1 cellular context compared by ENCODE assay signal in genomic region chr2:3585239-3586109, GRCh38.
TF ChIP-seq lines count a peak whose summit lies in the region.

No MANE protein-coding gene starts in this region.

TF ChIP-seq in HepG2, 621 proteins besides CTCF, POLR2A, EP300 and RAD21 (continued from another document and continues in another):
- TF ChIP-seq DRAP1 (CRISPR knock-in tag; IDR thresholded peaks at IDR 0.05) (no peak), KLF15 (CRISPR knock-in tag; IDR thresholded peaks at IDR 0.05; ENCODE audit: borderline replicate concordance) (no peak), SPEN (CRISPR knock-in tag; IDR thresholded peaks at IDR 0.05; ENCODE audit: low read depth) (peak; percentile 23; the same call in 1 of the 2 replicates), RFX1 (IDR thresholded peaks at IDR 0.05) (no peak), NFRKB (IDR thresholded peaks at IDR 0.05) (no peak), MAF1 (CRISPR knock-in tag; IDR thresholded peaks at IDR 0.05; ENCODE audit: borderline replicate concordance) (no peak), THAP8 (CRISPR knock-in tag; IDR thresholded peaks at IDR 0.05; ENCODE audit: borderline replicate concordance) (no peak), ZNF326 (CRISPR knock-in tag; IDR thresholded peaks at IDR 0.05; ENCODE audit: borderline replicate concordance) (no peak), SNAPC4 (CRISPR knock-in tag; IDR thresholded peaks at IDR 0.05) (no peak), USF2 (IDR thresholded peaks at IDR 0.05; ENCODE audit: low read depth, low read length) (no peak), USF2 (CRISPR knock-in tag; IDR thresholded peaks at IDR 0.05; ENCODE audit: borderline replicate concordance) (no peak), GFI1 (CRISPR knock-in tag; IDR thresholded peaks at IDR 0.05; ENCODE audit: borderline replicate concordance) (peak; percentile 96), ZNF709 (CRISPR knock-in tag; IDR thresholded peaks at IDR 0.05) (no peak), FOXK1 (CRISPR knock-in tag; IDR thresholded peaks at IDR 0.05; ENCODE audit: borderline replicate concordance, low read depth) (peak; percentile 57; the same call in 1 of the 2 replicates), STAT6 (CRISPR knock-in tag; IDR thresholded peaks at IDR 0.05; ENCODE audit: borderline replicate concordance) (0 out of 2 replicates have a peak, but pooled peaks have one; percentile 75), ZNF768 (CRISPR knock-in tag; IDR thresholded peaks at IDR 0.05) (peak; percentile 80; the same call in 1 of the 2 replicates), THAP11 (CRISPR knock-in tag; IDR thresholded peaks at IDR 0.05) (peak; percentile 38; the same call in 1 of the 2 replicates), KAT2B (IDR thresholded peaks at IDR 0.05; ENCODE audit: borderline replicate concordance, low read depth, low read length) (no peak), SOX5 (CRISPR knock-in tag; IDR thresholded peaks at IDR 0.05; ENCODE audit: borderline replicate concordance) (peak; percentile 77; the same call in 1 of the 2 replicates), ATF5 (CRISPR knock-in tag; IDR thresholded peaks at IDR 0.05; ENCODE audit: low read depth) (no peak), AHR (CRISPR knock-in tag; IDR thresholded peaks at IDR 0.05) (peak; percentile 43; the same call in 1 of the 2 replicates), ZNF260 (CRISPR knock-in tag; IDR thresholded peaks at IDR 0.05; ENCODE audit: borderline replicate concordance, low read depth) (no peak), GPN1 (CRISPR knock-in tag; IDR thresholded peaks at IDR 0.05; ENCODE audit: borderline replicate concordance) (no peak), NCOA2 (CRISPR knock-in tag; IDR thresholded peaks at IDR 0.05) (peak; percentile 72), MTF2 (CRISPR knock-in tag; IDR thresholded peaks at IDR 0.05; ENCODE audit: borderline replicate concordance) (no peak), ZNF430 (CRISPR knock-in tag; IDR thresholded peaks at IDR 0.05) (no peak), SALL1 (CRISPR knock-in tag; IDR thresholded peaks at IDR 0.05) (peak; percentile 80), MBNL3 (CRISPR knock-in tag; conservative IDR thresholded peaks at IDR 0.05) (no peak), MAFK (conservative IDR thresholded peaks at IDR 0.05 in 1 of 2, IDR thresholded peaks at IDR 0.05 in 1 of 2; ENCODE audit: low read length in 2 of 2) (no peak), THRA (CRISPR knock-in tag; IDR thresholded peaks at IDR 0.05; ENCODE audit: borderline replicate concordance) (peak; percentile 47; the same call in 1 of the 2 replicates), HNF4A (CRISPR knock-in tag; IDR thresholded peaks at IDR 0.05) (peak; percentile 89), TRIM24 (CRISPR knock-in tag; IDR thresholded peaks at IDR 0.05) (no peak), SALL2 (CRISPR knock-in tag; IDR thresholded peaks at IDR 0.05) (peak; percentile 85; the same call in 1 of the 2 replicates), ZNF18 (CRISPR knock-in tag; IDR thresholded peaks at IDR 0.05; ENCODE audit: insufficient replicate concordance) (peak; percentile 86), ZNF652 (CRISPR knock-in tag; IDR thresholded peaks at IDR 0.05; ENCODE audit: borderline replicate concordance, low read depth) (peak; percentile 22; the same call in 1 of the 2 replicates), GMEB2 (CRISPR knock-in tag; IDR thresholded peaks at IDR 0.05; ENCODE audit: low read depth) (no peak), ZNF720 (CRISPR knock-in tag; IDR thresholded peaks at IDR 0.05) (no peak), AKNA (CRISPR knock-in tag; IDR thresholded peaks at IDR 0.05; ENCODE audit: borderline replicate concordance) (0 out of 2 replicates have a peak, but pooled peaks have one; percentile 18)
